ENCODE assay signal across 8 cellular contexts in the genomic region with DNA sequence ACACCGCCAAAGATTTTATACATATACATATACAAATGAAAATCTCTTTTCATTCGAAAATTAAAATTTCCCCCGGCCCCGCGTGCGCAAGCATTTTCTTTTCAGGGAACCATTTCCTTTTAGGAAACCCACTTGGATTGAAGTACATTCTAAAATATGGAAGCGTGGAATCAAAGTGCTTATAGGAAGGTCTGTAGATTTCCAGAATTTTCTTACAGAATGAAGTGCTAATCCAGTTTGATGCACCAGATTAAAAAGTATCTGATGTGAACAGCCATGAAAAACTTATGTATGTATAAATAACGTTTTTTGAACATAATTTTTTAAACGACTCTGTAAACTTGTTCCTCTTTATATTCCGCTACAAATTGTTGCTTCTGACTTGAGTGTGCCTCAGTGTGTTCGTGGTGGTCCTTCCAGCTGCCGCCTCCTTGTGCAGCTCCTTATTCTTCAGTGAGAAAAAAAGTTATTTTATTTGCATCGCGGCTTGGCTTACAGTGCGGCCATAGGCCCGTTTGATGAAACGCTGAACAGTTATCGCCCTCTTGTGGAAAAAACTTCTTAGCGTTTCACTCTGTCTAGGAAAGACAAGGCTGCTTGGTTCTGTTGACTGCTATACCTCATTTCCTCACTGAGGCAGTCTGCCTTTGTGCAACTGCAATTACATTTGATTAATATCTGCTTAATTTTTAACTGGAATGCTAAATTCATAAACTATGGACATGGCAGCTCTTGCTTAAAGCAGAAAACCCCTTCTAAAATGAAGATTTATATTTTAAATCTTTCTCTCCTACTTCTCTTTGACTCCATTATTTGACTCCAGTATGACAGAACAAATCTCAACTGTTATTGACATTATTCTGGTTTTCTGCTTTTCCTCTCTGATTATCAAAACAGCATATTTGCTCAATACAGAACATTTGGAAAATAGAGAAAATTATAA. TPM values are rescaled to one million over a fixed set of nuclear protein-coding genes. Genes with fewer than 3 reads are reported as not detected.
DNase-seq lines count a peak whose midpoint lies in the region; ATAC-seq and TF ChIP-seq lines count a peak whose summit lies in the region.

No MANE protein-coding gene starts in this region.

- no peaks in the 10 kb centered on the region for H3K36me3 Mint-ChIP-seq in activated CD4-positive, alpha-beta T cell treated with anti-CD3 and anti-CD28 coated beads, Interleukin-2, amount 10 ng/mL, durations not matched to agents 7 days and 5 days (ENCODE audit: low read depth)
- H3K36me3 Mint-ChIP-seq in natural killer cell treated with Interleukin-12 subunit alpha and Interleukin-12 subunit beta and Interleukin-15 and Interleukin-18, amount 100 ng/mL, for 72 hours, result peaks cover 17% of the 10 kb centered on the region

- BruUV-seq in OCI-LY7 (replicated peaks; lab: Mats Ljungman, UMichigan), result no TSS peak

- H3K9me3 ChIP-seq in OCI-LY7 (ENCODE audit: low read length) (no peaks in the 10 kb centered on the region), right lobe of liver (no peaks in the 10 kb centered on the region)

- H3K36me3 ChIP-seq in OCI-LY7 (ENCODE audit: insufficient read depth, low read length) (no peaks in the 10 kb centered on the region), right lobe of liver (no peaks in the 10 kb centered on the region)

- no peak for TF ChIP-seq EP300 in Ishikawa (IDR thresholded peaks at IDR 0.05; ENCODE audit: borderline replicate concordance)

- H3K4me1 ChIP-seq in OCI-LY7 (ENCODE audit: insufficient read depth, low read length, poor library complexity, severe bottlenecking) (no peaks in the 10 kb centered on the region), right lobe of liver (peaks cover 0 to 8% (median 3%) of the 10 kb centered on the region in 4 donors)

- no peaks in the 10 kb centered on the region for H3K79me2 ChIP-seq in OCI-LY7 (ENCODE audit: insufficient read depth, low read depth, low read length)

- intact Hi-C loops in OCI-LY7 (cut with micrococcal nuclease; ENCODE audit: unreplicated experiment) (loop anchor here (5.0 to 10.0 kb wide), 2 partner anchors 599 to 856 kb away; no protein-coding TSS in a partner anchor), right lobe of liver (cut with DNase I) (no loop called here)

- no peak overlapping the region for H2AFZ ChIP-seq in OCI-LY7 (ENCODE audit: low read length)

- peaks cover 74% of the 10 kb centered on the region for H3K27me3 Mint-ChIP-seq in activated CD4-positive, alpha-beta T cell treated with anti-CD3 and anti-CD28 coated beads, Interleukin-2, amount 10 ng/mL, durations not matched to agents 7 days and 5 days
- peaks cover 62 to 82% of the 10 kb centered on the region in 2 donors for H3K27me3 Mint-ChIP-seq in natural killer cell treated with Interleukin-12 subunit alpha and Interleukin-12 subunit beta and Interleukin-15 and Interleukin-18, amount 100 ng/mL, for 72 hours

- peak overlapping the region; percentile 82 for H3K27ac Mint-ChIP-seq in activated CD4-positive, alpha-beta T cell treated with anti-CD3 and anti-CD28 coated beads, Interleukin-2, amount 10 ng/mL, durations not matched to agents 7 days and 5 days
- no peak overlapping the region for H3K27ac Mint-ChIP-seq in natural killer cell treated with Interleukin-12 subunit alpha and Interleukin-12 subunit beta and Interleukin-15 and Interleukin-18, amount 100 ng/mL, for 72 hours

- no peak overlapping the region for H3K4me2 ChIP-seq in OCI-LY7 (ENCODE audit: low read length)

- no peaks in the 10 kb centered on the region for H3K9me2 ChIP-seq in OCI-LY7 (ENCODE audit: insufficient read depth, low read length)

- peak; percentile 89 for TF ChIP-seq RAD21 in Ishikawa (IDR thresholded peaks at IDR 0.05; ENCODE audit: low read depth)

- no peaks in the 10 kb centered on the region for H3K9me3 Mint-ChIP-seq in activated CD4-positive, alpha-beta T cell treated with anti-CD3 and anti-CD28 coated beads, Interleukin-2, amount 10 ng/mL, durations not matched to agents 7 days and 5 days
- peaks cover 5% of the 10 kb centered on the region for H3K9me3 Mint-ChIP-seq in natural killer cell treated with Interleukin-12 subunit alpha and Interleukin-12 subunit beta and Interleukin-15 and Interleukin-18, amount 100 ng/mL, for 72 hours

- DNase-seq in activated CD4-positive, alpha-beta T cell treated with anti-CD3 and anti-CD28 coated beads, Interleukin-2, amount 10 ng/mL, durations not matched to agents 7 days and 5 days, result peak; percentile 34
- DNase-seq in activated CD4-positive, alpha-beta T cell treated with anti-CD3 and anti-CD28 coated beads, Interleukin-2, amount 50 U/mL, for 48 hours, result no peak
- DNase-seq in OCI-LY7 (ENCODE audit: low spot score) (peak; percentile 63), cerebellum (ENCODE audit: low spot score) (peak; percentile 50), right lobe of liver (no peak)
- no peak for DNase-seq in natural killer cell treated with Interleukin-12 subunit alpha and Interleukin-12 subunit beta and Interleukin-15 and Interleukin-18, amount 100 ng/mL, for 72 hours (ENCODE audit: low spot score)

- TF ChIP-seq POLR2A in right lobe of liver (IDR thresholded peaks at IDR 0.05), result no peak

- CTCF ChIA-PET in activated CD4-positive, alpha-beta T cell treated with anti-CD3 and anti-CD28 coated beads, Interleukin-2, amount 10 ng/mL, durations not matched to agents 7 days and 5 days (lab: Charles Lee), result interaction anchor here (0.6 to 0.8 kb wide), 2 partner anchors 14 to 373 kb away, joined by 3 read pairs; no protein-coding TSS in a partner anchor
- CTCF ChIA-PET in OCI-LY7 (lab: Charles Lee; ENCODE audit: unreplicated experiment), result no interaction called here

- peaks cover 4% of the 10 kb centered on the region for H3K4me1 Mint-ChIP-seq in activated CD4-positive, alpha-beta T cell treated with anti-CD3 and anti-CD28 coated beads, Interleukin-2, amount 10 ng/mL, durations not matched to agents 7 days and 5 days
- peaks cover 0 to 9% of the 10 kb centered on the region in 2 donors for H3K4me1 Mint-ChIP-seq in natural killer cell treated with Interleukin-12 subunit alpha and Interleukin-12 subunit beta and Interleukin-15 and Interleukin-18, amount 100 ng/mL, for 72 hours (ENCODE audit: low read depth in 2 of 2)

- H3K27ac ChIP-seq in OCI-LY7 (ENCODE audit: low read depth, low read length, poor library complexity, severe bottlenecking) (no peak overlapping the region), right lobe of liver (no peak overlapping the region)

- ATAC-seq in GM21723 (IDR thresholded peaks at IDR 0.05; ENCODE audit: unreplicated experiment), result peak; percentile 70
- peak; percentile 86 to 94 (median 89) for ATAC-seq in right lobe of liver
- ATAC-seq in natural killer cell treated with Interleukin-12 subunit alpha and Interleukin-12 subunit beta and Interleukin-15 and Interleukin-18, amount 100 ng/mL, for 72 hours, result no peak

- H3K27me3 ChIP-seq in right lobe of liver, result peaks cover 41 to 53% of the 10 kb centered on the region in 2 donors

- no peaks in the 10 kb centered on the region for H4K20me1 ChIP-seq in OCI-LY7 (ENCODE audit: insufficient read depth, low read length)

- WGBS in right lobe of liver (ENCODE audit: insufficient coverage, low coverage, low lambda C conversion rate, missing lambda C conversion rate), result 5% methylated on average over 19 of the region's 19 CpGs

- no peak overlapping the region for H3K4me3 Mint-ChIP-seq in activated CD4-positive, alpha-beta T cell treated with anti-CD3 and anti-CD28 coated beads, Interleukin-2, amount 10 ng/mL, durations not matched to agents 7 days and 5 days
- H3K4me3 Mint-ChIP-seq in natural killer cell treated with Interleukin-12 subunit alpha and Interleukin-12 subunit beta and Interleukin-15 and Interleukin-18, amount 100 ng/mL, for 72 hours, result no peak overlapping the region

- POLR2A ChIA-PET in activated CD4-positive, alpha-beta T cell treated with anti-CD3 and anti-CD28 coated beads, Interleukin-2, amount 10 ng/mL, durations not matched to agents 7 days and 5 days (lab: Charles Lee), result no interaction called here
- POLR2A ChIA-PET in OCI-LY7 (lab: Charles Lee), result no interaction called here

- no peak overlapping the region for H3K4me3 ChIP-seq in OCI-LY7 (ENCODE audit: low read depth, low read length, poor library complexity, severe bottlenecking)
- H3K4me3 ChIP-seq in right lobe of liver, result no peak overlapping the region

- TF ChIP-seq CTCF in OCI-LY7 (conservative IDR thresholded peaks at IDR 0.05; ENCODE audit: low read length), result peak; percentile 80
- peak; percentile 36 to 73 (median 68) for TF ChIP-seq CTCF in right lobe of liver (IDR thresholded peaks at IDR 0.05)

TF ChIP-seq in Ishikawa, 13 proteins besides CTCF, POLR2A, EP300 and RAD21:
- TF ChIP-seq YY1 (IDR thresholded peaks at IDR 0.05; ENCODE audit: low read depth) (0 out of 2 replicates have a peak, but pooled peaks have one; percentile 59), EGR1 (IDR thresholded peaks at IDR 0.05) (no peak)
TF ChIP-seq in Ishikawa: peak in this region for 1.

RNA-seq across cellular contexts. Expression of a gene that starts 4.7 kb away (rescaled TPM):
- not detected for total RNA-seq in activated CD4-positive, alpha-beta T cell treated with anti-CD3 and anti-CD28 coated beads, Interleukin-2, amount 10 ng/mL, durations not matched to agents 7 days and 5 days
- total RNA-seq in OCI-LY7 (2014; rRNA removed; shearing (Covaris generic)), result not detected in 2 replicates
- total RNA-seq in OCI-LY7 (2022), result not detected in 2 replicates
- total RNA-seq in cerebellum, result 0.09 TPM
- not detected for total RNA-seq in right lobe of liver
- not detected for total RNA-seq in natural killer cell treated with Interleukin-12 subunit alpha and Interleukin-12 subunit beta and Interleukin-15 and Interleukin-18, amount 100 ng/mL, for 72 hours

Comparison
In these comparisons a context has a peak if more than half of its experiments do, and no peak if none do; other contexts are left out.
1. DNase-seq: peak in activated CD4-positive, alpha-beta T cell treated with anti-CD3 and anti-CD28 coated beads, Interleukin-2, amount 10 ng/mL, durations not matched to agents 7 days and 5 days (single experiment), OCI-LY7 (single experiment) and cerebellum (single experiment); none in activated CD4-positive, alpha-beta T cell treated with anti-CD3 and anti-CD28 coated beads, Interleukin-2, amount 50 U/mL, for 48 hours (0 of 2), right lobe of liver (0 of 3) and natural killer cell treated with Interleukin-12 subunit alpha and Interleukin-12 subunit beta and Interleukin-15 and Interleukin-18, amount 100 ng/mL, for 72 hours (single experiment).
2. ATAC-seq: peak in GM21723 (single experiment) and right lobe of liver (4 of 4); none in natural killer cell treated with Interleukin-12 subunit alpha and Interleukin-12 subunit beta and Interleukin-15 and Interleukin-18, amount 100 ng/mL, for 72 hours (0 of 2).